1 cellular context compared by ENCODE assay signal in the genomic region with DNA sequence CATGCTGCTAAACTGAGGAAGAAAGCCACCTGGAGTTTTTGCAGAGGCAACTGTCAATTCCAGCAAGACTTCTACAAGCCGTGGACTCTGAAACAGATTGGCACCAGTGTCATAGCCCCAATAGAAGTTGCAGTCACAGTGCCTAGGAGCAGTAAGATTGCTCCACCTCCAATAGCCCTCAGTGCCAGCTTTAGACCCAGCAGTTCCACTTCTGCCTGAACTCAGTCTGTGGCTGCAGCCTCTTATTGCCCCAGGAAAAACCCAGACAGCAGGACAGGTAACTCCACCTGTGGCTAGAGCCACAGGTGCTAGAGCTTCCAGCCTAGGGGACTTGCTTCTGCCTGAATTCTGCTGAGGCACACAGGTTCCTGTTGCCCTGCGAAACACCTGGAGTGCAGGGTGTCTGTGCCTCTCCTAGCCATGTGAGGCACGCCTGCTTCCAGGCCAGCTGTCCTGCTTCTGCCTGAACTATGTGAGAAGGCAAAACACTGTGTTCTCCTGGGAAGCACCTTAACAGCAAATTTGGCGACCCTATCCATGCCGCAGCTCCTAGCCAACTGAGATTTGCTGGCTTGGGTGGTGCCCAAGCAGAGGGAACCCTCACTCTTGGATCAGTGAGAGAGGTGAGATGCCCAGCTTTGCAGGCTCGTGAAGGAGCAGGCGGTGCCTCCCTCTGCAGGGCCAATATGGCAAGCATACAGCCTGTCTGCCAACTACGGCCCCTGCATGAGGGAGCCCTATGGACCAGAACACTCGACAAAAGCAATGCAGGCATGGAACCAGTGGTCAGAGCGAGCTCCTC.
TF ChIP-seq lines count a peak whose summit lies in the region.

No MANE protein-coding gene starts in this region.

TF ChIP-seq in GM12878, 131 proteins besides CTCF, POLR2A, EP300 and RAD21 (continued from another document):
- TF ChIP-seq, protein P1, sequence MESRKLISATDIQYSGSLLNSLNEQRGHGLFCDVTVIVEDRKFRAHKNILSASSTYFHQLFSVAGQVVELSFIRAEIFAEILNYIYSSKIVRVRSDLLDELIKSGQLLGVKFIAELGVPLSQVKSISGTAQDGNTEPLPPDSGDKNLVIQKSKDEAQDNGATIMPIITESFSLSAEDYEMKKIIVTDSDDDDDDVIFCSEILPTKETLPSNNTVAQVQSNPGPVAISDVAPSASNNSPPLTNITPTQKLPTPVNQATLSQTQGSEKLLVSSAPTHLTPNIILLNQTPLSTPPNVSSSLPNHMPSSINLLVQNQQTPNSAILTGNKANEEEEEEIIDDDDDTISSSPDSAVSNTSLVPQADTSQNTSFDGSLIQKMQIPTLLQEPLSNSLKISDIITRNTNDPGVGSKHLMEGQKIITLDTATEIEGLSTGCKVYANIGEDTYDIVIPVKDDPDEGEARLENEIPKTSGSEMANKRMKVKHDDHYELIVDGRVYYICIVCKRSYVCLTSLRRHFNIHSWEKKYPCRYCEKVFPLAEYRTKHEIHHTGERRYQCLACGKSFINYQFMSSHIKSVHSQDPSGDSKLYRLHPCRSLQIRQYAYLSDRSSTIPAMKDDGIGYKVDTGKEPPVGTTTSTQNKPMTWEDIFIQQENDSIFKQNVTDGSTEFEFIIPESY (IDR thresholded peaks at IDR 0.05) = no peak
- TF ChIP-seq SMARCA5 (IDR thresholded peaks at IDR 0.05) (no peak), CREB1 (IDR thresholded peaks at IDR 0.05; ENCODE audit: low read depth) (no peak), NR2C2 (IDR thresholded peaks at IDR 0.05; ENCODE audit: borderline replicate concordance, control insufficient read depth, insufficient read length, low read depth) (no peak)
